In the genomic region with DNA sequence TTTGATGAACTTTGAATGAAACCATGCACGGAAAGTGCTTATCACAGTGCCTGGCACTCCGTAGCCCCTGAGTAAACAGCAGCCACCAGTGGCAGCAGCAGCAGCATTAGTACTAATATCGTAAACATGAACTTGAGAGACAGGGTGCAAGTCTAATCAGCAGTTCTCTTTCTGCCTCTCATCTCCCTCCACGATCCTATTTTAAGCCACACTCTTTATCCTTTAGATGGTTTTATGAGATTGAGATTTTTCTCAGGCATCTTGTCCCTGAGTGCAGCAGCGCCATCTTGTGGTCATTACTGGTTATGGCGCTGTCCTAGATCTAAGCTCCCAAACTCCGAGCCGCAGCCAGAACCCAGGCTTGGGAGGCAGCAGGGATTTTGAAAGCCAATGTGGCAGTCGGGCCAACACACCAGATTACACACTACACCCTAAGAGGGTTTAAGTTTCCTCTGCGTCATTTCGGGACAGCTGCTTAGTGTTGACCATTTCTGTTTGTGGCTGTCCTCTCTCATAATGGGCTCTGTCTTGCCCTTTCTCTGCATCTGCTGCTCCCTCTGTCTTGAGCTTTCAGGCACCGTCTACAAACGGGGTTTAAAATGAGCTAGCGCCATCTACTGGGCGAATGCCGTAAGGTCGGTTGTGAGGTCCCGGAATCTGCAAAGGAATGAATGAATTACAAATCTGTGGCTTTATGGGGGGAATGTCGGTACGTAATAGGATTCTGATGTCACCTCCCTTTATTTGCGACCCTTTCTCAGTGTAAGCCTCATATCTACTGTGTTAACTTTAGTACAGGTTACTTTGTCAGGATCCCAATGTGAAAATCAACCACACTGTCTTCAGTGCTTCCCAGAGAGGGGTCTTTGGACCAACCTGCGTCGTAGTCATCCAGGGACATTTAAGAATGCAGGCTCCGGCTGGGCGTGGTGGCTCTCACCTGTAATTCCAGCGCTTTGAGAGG, we compare ENCODE assay signal across 8 cellular contexts.
DNase-seq lines count a peak whose midpoint lies in the region; ATAC-seq and TF ChIP-seq lines count a peak whose summit lies in the region.

No MANE protein-coding gene starts in this region.

- peak; percentile 82 for TF ChIP-seq CTCF in GM12872 (IDR thresholded peaks at IDR 0.05; ENCODE audit: insufficient read depth, low read depth, low read length)
- peak; percentile 83 to 98 (median 96) for TF ChIP-seq CTCF in adrenal gland (IDR thresholded peaks at IDR 0.05)
- peak; percentile 85 to 97 (median 92) for TF ChIP-seq CTCF in heart right ventricle (IDR thresholded peaks at IDR 0.05)
- peak; percentile 82 to 95 (median 90) for TF ChIP-seq CTCF in upper lobe of left lung (IDR thresholded peaks at IDR 0.05)

- no peaks in the 10 kb centered on the region for H3K27me3 ChIP-seq in adrenal gland
- no peaks in the 10 kb centered on the region for H3K27me3 ChIP-seq in heart right ventricle
- H3K27me3 ChIP-seq in upper lobe of left lung = no peaks in the 10 kb centered on the region

- H3K4me1 ChIP-seq in adrenal gland (replicated peaks in 1 of 2) = peaks cover 0 to 4% of the 10 kb centered on the region in 2 donors
- H3K4me1 ChIP-seq in heart right ventricle = peaks cover 0 to 13% (median 6%) of the 10 kb centered on the region in 9 donors
- peaks cover 3 to 14% (median 9%) of the 10 kb centered on the region in 4 donors for H3K4me1 ChIP-seq in upper lobe of left lung

- H3K36me3 ChIP-seq in adrenal gland (replicated peaks in 1 of 2) = no peaks in the 10 kb centered on the region
- peaks cover 0 to 9% (median 0%) of the 10 kb centered on the region in 9 donors for H3K36me3 ChIP-seq in heart right ventricle
- H3K36me3 ChIP-seq in upper lobe of left lung = no peaks in the 10 kb centered on the region

- H3K9me3 ChIP-seq in adrenal gland (replicated peaks in 1 of 3) (no peaks in the 10 kb centered on the region), heart right ventricle (no peaks in the 10 kb centered on the region), upper lobe of left lung (no peaks in the 10 kb centered on the region)

- no peak for TF ChIP-seq POLR2A in adrenal gland (IDR thresholded peaks at IDR 0.05)
- no peak for TF ChIP-seq POLR2A in upper lobe of left lung (IDR thresholded peaks at IDR 0.05)

- DNase-seq in NCI-H1105 treated with DMSO at 0.1 percent for 48 hours (lab: John Stamatoyannopoulos, UW) (peak; percentile 95), SW 1271 (lab: John Stamatoyannopoulos, UW) (peak; percentile 21 to 80), adrenal gland (peak; percentile 82 to 93 (median 89)), heart right ventricle (peak; percentile 67 to 85), posterior cingulate gyrus (peak; percentile 73 to 97 (median 88)), upper lobe of left lung (peak in 1 of 2 donors; percentile 82)

- no peak for TF ChIP-seq EP300 in upper lobe of left lung (IDR thresholded peaks at IDR 0.05)

- intact Hi-C loops in adrenal gland (cut with DNase I) = loop anchor here (5.0 to 10.0 kb wide), 3 partner anchors 112 to 782 kb away; a partner anchor contains a TSS
- intact Hi-C loops in heart right ventricle (cut with DNase I) = loop anchor here in 9 of 10 donors (5.0 to 10.0 kb wide), 12 partner anchors 62 to 784 kb away; a partner anchor contains a TSS
- intact Hi-C loops in posterior cingulate gyrus (cut with DNase I) = loop anchor here (2.0 to 10.0 kb wide), 4 partner anchors 139 to 594 kb away; a partner anchor contains a TSS

- WGBS in adrenal gland, 4 donors = 11 to 17% (median 12%) methylated on average over 24 to 26 of the region's 26 CpGs
- 10 to 11% methylated on average over 26 of the region's 26 CpGs for WGBS in heart right ventricle, 2 donors
- WGBS in upper lobe of left lung, 2 donors = 6 to 12% methylated on average over 25 to 26 of the region's 26 CpGs

- ATAC-seq in HG02759 (IDR thresholded peaks at IDR 0.05; ENCODE audit: unreplicated experiment) = peak; percentile 87
- peak; percentile 90 to 95 (median 94) for ATAC-seq in heart right ventricle
- ATAC-seq in upper lobe of left lung (ENCODE audit: low FRiP score in 2 of 2) = peak; percentile 94 to 96

- H3K27ac ChIP-seq in adrenal gland (peak overlapping the region in 1 of 5 donors; percentile 76), heart right ventricle (peak overlapping the region in 8 of 10 donors; percentile 5 to 61 (median 29)), upper lobe of left lung (peak overlapping the region; percentile 15 to 73 (median 30))

- H3K4me3 ChIP-seq in adrenal gland (peak overlapping the region in 1 of 4 donors; percentile 46), heart right ventricle (peak overlapping the region in 9 of 10 donors; percentile 4 to 50 (median 41)), upper lobe of left lung (peak overlapping the region in 3 of 4 donors; percentile 15 to 45 (median 30))
